ENCODE assay signal across 14 cellular contexts in genomic region chr1:148426940-148427611, GRCh38. TPM values are rescaled to one million over a fixed set of nuclear protein-coding genes. Genes with fewer than 3 reads are reported as not detected.
DNase-seq lines count a peak whose midpoint lies in the region; ATAC-seq, FAIRE-seq and TF ChIP-seq lines count a peak whose summit lies in the region.
"Not testable (repeated sequence)": the region's sequence is repeated elsewhere in the genome, so short reads cannot be mapped to it uniquely, and the experiment has no call there.
"Had no signal": no experiment of that assay in that cellular context is flagged by ENCODE, and none has a peak within 500 bp of the region (broad histone marks: within the 10 kb centered on the region; RNA-seq: fewer than 3 reads in every experiment).

No MANE protein-coding gene starts in this region.

- H3F3A ChIP-seq in PC-3 (ENCODE audit: low read length, unreplicated experiment) = not testable (repeated sequence)

- H4K20me1 ChIP-seq in PC-3 (ENCODE audit: low read length) = not testable (repeated sequence)

- not testable (repeated sequence) for H3K4me3 ChIP-seq in PC-3 (ENCODE audit: low read length); bronchial epithelial cell (ENCODE audit: low read depth, low read length)

- H3K4me3 Mint-ChIP-seq in activated CD4-positive, alpha-beta memory T cell treated with anti-CD3 and anti-CD28 coated beads, Interleukin-2, amount 10 ng/mL, durations not matched to agents 7 days and 5 days; immature natural killer cell: not testable (repeated sequence)

- not testable (repeated sequence) for H3K79me2 ChIP-seq in PC-3 (ENCODE audit: low read length)

- H3K9me2 ChIP-seq in PC-3 (replicated peaks; ENCODE audit: low read length) = not testable (repeated sequence)

- H3K4me2 ChIP-seq in PC-3 (ENCODE audit: low read length) = peak overlapping the region; percentile 6; the same call in 1 of the 2 replicates

- H3K36me3 Mint-ChIP-seq in activated CD4-positive, alpha-beta memory T cell treated with anti-CD3 and anti-CD28 coated beads, Interleukin-2, amount 10 ng/mL, durations not matched to agents 7 days and 5 days (ENCODE audit: low read depth) = peaks cover 81% of the 10 kb centered on the region
- H3K36me3 Mint-ChIP-seq in immature natural killer cell = peaks cover 10 to 36% (median 26%) of the 10 kb centered on the region in 3 donors

- not testable (repeated sequence) for TF ChIP-seq CTCF in PC-3 (conservative IDR thresholded peaks at IDR 0.05; ENCODE audit: low read depth, low read length); bronchial epithelial cell (IDR thresholded peaks at IDR 0.05; ENCODE audit: insufficient read depth, low read length, severe bottlenecking)

- not testable (repeated sequence) for H3K36me3 ChIP-seq in PC-3 (ENCODE audit: low read depth, low read length); bronchial epithelial cell (ENCODE audit: control insufficient read depth, insufficient read depth, low read length)

- intact Hi-C loops in PC-3 (cut with micrococcal nuclease) = not testable (repeated sequence)

- H3K4me1 Mint-ChIP-seq in activated CD4-positive, alpha-beta memory T cell treated with anti-CD3 and anti-CD28 coated beads, Interleukin-2, amount 10 ng/mL, durations not matched to agents 7 days and 5 days = peaks cover 25% of the 10 kb centered on the region
- peaks cover 52 to 84% of the 10 kb centered on the region in 2 donors for H3K4me1 Mint-ChIP-seq in immature natural killer cell

- not testable (repeated sequence) for H2AFZ ChIP-seq in PC-3 (ENCODE audit: low read length)

- H3K9me3 Mint-ChIP-seq in activated CD4-positive, alpha-beta memory T cell treated with anti-CD3 and anti-CD28 coated beads, Interleukin-2, amount 10 ng/mL, durations not matched to agents 7 days and 5 days; immature natural killer cell: not testable (repeated sequence)

- FAIRE-seq in bronchial epithelial cell (lab: Jason Lieb, UNC) = not testable (repeated sequence)

- peaks cover 40% of the 10 kb centered on the region for H3K4me1 ChIP-seq in PC-3 (ENCODE audit: insufficient read depth, low read length)

- H3K9me3 ChIP-seq in PC-3 (ENCODE audit: low read length) = not testable (repeated sequence)

- CTCF ChIA-PET in PC-3 (lab: Charles Lee); activated CD4-positive, alpha-beta memory T cell treated with anti-CD3 and anti-CD28 coated beads, Interleukin-2, amount 10 ng/mL, durations not matched to agents 7 days and 5 days (lab: Charles Lee): not testable (repeated sequence)

- POLR2A ChIA-PET in PC-3 (lab: Charles Lee; ENCODE audit: unreplicated experiment); activated CD4-positive, alpha-beta memory T cell treated with anti-CD3 and anti-CD28 coated beads, Interleukin-2, amount 10 ng/mL, durations not matched to agents 7 days and 5 days (lab: Charles Lee): not testable (repeated sequence)

- not testable (repeated sequence) for H3K27ac ChIP-seq in PC-3 (ENCODE audit: low read length)

- DNase-seq in ELR (ENCODE audit: low read depth) (peak; percentile 45), PC-3 (peak; percentile 67), bronchial epithelial cell (ENCODE audit: low read depth) (peak; percentile 76), immature natural killer cell (peak in 1 of 3 donors; percentile 11)
- DNase-seq in activated CD4-positive, alpha-beta memory T cell treated with anti-CD3 and anti-CD28 coated beads, Interleukin-2, amount 10 ng/mL, durations not matched to agents 7 days and 5 days = not testable (repeated sequence)
- DNase-seq in activated naive CD4-positive, alpha-beta T cell treated with Interleukin-2 at 50 U/mL for 16 hours = peak; percentile 10
- peak; percentile 40 for DNase-seq in stimulated activated CD4-positive, alpha-beta T cell treated with anti-CD3 and anti-CD28 coated beads, Interleukin-15, amount 100 ng/mL, for 24 hours

- ATAC-seq in PC-3 = peak; percentile 33

- not testable (repeated sequence) for H3K9ac ChIP-seq in PC-3 (ENCODE audit: low read length)

- H3K27ac Mint-ChIP-seq in activated CD4-positive, alpha-beta memory T cell treated with anti-CD3 and anti-CD28 coated beads, Interleukin-2, amount 10 ng/mL, durations not matched to agents 7 days and 5 days = peak overlapping the region; percentile 54
- peak overlapping the region; percentile 55 to 91 (median 84) for H3K27ac Mint-ChIP-seq in immature natural killer cell

- not testable (repeated sequence) for BruUV-seq in PC-3 (replicated peaks; lab: Mats Ljungman, UMichigan)

- not testable (repeated sequence) for H3K27me3 ChIP-seq in PC-3 (ENCODE audit: low read length); bronchial epithelial cell (ENCODE audit: control insufficient read depth, insufficient read depth, low read length)

- H3K27me3 Mint-ChIP-seq in activated CD4-positive, alpha-beta memory T cell treated with anti-CD3 and anti-CD28 coated beads, Interleukin-2, amount 10 ng/mL, durations not matched to agents 7 days and 5 days; immature natural killer cell (ENCODE audit: low read depth in 3 of 3): not testable (repeated sequence)

RNA-seq across cellular contexts. Expression of gene PPIAL4G, which starts 56.0 kb away (rescaled TPM):
- total RNA-seq in PC-3 (2014; rRNA removed) = not detected in 2 replicates
- total RNA-seq in activated CD4-positive, alpha-beta memory T cell treated with anti-CD3 and anti-CD28 coated beads, Interleukin-2, amount 10 ng/mL, durations not matched to agents 7 days and 5 days = under 1 TPM; 0.45 to 0.86 TPM
- total RNA-seq in bronchial epithelial cell = not detected in 2 replicates
- polyA plus RNA-seq in immature natural killer cell = under 1 TPM in 2 of 3 donors, not detected in 1; 0.12 to 0.24 TPM
- total RNA-seq: adrenal gland, Caco-2, fibroblast of villous mesenchyme, left lobe of liver, mesenteric fat pad, right lobe of liver, SJCRH30 had no signal
